ENCODE assay signal across 1 cellular context in genomic region chr12:55932546-55932919, GRCh38.
TF ChIP-seq lines count a peak whose summit lies in the region.

No MANE protein-coding gene starts in this region.

TF ChIP-seq in IMR-90, 13 proteins besides CTCF, POLR2A, EP300 and RAD21:
- TF ChIP-seq, protein P1, sequence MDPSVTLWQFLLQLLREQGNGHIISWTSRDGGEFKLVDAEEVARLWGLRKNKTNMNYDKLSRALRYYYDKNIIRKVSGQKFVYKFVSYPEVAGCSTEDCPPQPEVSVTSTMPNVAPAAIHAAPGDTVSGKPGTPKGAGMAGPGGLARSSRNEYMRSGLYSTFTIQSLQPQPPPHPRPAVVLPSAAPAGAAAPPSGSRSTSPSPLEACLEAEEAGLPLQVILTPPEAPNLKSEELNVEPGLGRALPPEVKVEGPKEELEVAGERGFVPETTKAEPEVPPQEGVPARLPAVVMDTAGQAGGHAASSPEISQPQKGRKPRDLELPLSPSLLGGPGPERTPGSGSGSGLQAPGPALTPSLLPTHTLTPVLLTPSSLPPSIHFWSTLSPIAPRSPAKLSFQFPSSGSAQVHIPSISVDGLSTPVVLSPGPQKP (IDR thresholded peaks at IDR 0.05; ENCODE audit: borderline replicate concordance, low read depth, low read length) = no peak
